ENCODE assay signal across 8 cellular contexts in genomic region chr17:61927211-61928100, GRCh38. TPM values are rescaled to one million over a fixed set of nuclear protein-coding genes. Genes with fewer than 3 reads are reported as not detected.
DNase-seq lines count a peak whose midpoint lies in the region; ATAC-seq and TF ChIP-seq lines count a peak whose summit lies in the region.

TSS of gene INTS2 (minus strand) at chr17:61927982. CDS start at chr17:61926644, 1,338 bp downstream.

- 1% methylated on average over 24 to 58 of the region's 58 CpGs for WGBS in endodermal cell (ENCODE audit: insufficient coverage in 1 of 2, insufficient read length in 1 of 2), 2 experiments
- 0% methylated on average over 33 to 44 of the region's 58 CpGs for WGBS in mesodermal cell (ENCODE audit: insufficient coverage in 2 of 2), 2 experiments

- peak; percentile 92 to 97 (median 96) for DNase-seq in CD8-positive, alpha-beta T cell
- DNase-seq in HUDEP-2 (lab: John Stamatoyannopoulos, UW; ENCODE audit: unreplicated experiment in 76 of 76) (peak in 75 of 76 experiments; percentile 63 to 95 (median 86)), NOMO-1 treated with dmso at 0.1 percent for 144 hours (lab: John Stamatoyannopoulos, UW; ENCODE audit: unreplicated experiment) (peak; percentile 92), endodermal cell (peak; percentile 99)
- DNase-seq in activated CD8-positive, alpha-beta memory T cell treated with anti-CD3 and anti-CD28 coated beads for 48 hours (ENCODE audit: low read depth in 2 of 3, low spot score in 2 of 3): peak; percentile 82 to 97 (median 85)
- peak; percentile 86 for DNase-seq in stimulated activated CD8-positive, alpha-beta memory T cell treated with anti-CD3 and anti-CD28 coated beads, Interleukin-15, amount 100 ng/mL, for 24 hours (ENCODE audit: low read depth)

- ATAC-seq in CD8-positive, alpha-beta T cell: peak; percentile 84
- peak; percentile 84 for ATAC-seq in GM21381 (IDR thresholded peaks at IDR 0.05; ENCODE audit: unreplicated experiment)

- peak within 1 kb of the TSS; percentile 80 for H3K4me3 ChIP-seq in CD8-positive, alpha-beta T cell (ENCODE audit: low read depth, low read length)
- H3K4me3 ChIP-seq in endodermal cell (ENCODE audit: low read length) (peak within 1 kb of the TSS; percentile 99), mesodermal cell (ENCODE audit: extremely low read depth, insufficient read depth, low read length, poor library complexity, severe bottlenecking) (peak within 1 kb of the TSS; percentile 84)

- no peaks in the 10 kb centered on the region for H3K27me3 ChIP-seq in CD8-positive, alpha-beta T cell (ENCODE audit: insufficient read depth, low read length)
- peaks cover 4% of the 10 kb centered on the region for H3K27me3 ChIP-seq in endodermal cell (ENCODE audit: control insufficient read depth, insufficient read depth, low read length, poor library complexity, severe bottlenecking)

- peak within 1 kb of the TSS; percentile 83 for H3K9ac ChIP-seq in endodermal cell (ENCODE audit: extremely low read depth, low read length, poor library complexity, severe bottlenecking)

- intact Hi-C loops in CD8-positive, alpha-beta T cell (cut with DNase I, micrococcal nuclease): loop anchor here (1.0 to 5.0 kb wide), 8 partner anchors 17 to 1535 kb away; partner anchors contain the start of genes BRIP1 (in 2 of the 2), BCAS3 (in 1 of the 2), MED13 (in 1 of the 2) and USP32 (in 1 of the 2)

- H3K4me1 Mint-ChIP-seq in CD8-positive, alpha-beta T cell (ENCODE audit: low read depth): peaks cover 22% of the 10 kb centered on the region
- peaks cover 10% of the 10 kb centered on the region for H3K4me1 Mint-ChIP-seq in endodermal cell

- peaks cover 14% of the 10 kb centered on the region for H3K4me1 ChIP-seq in CD8-positive, alpha-beta T cell (ENCODE audit: insufficient read depth, low read length)
- peaks cover 3% of the 10 kb centered on the region for H3K4me1 ChIP-seq in endodermal cell (ENCODE audit: control insufficient read depth, insufficient read depth, low read length)
- no peaks in the 10 kb centered on the region for H3K4me1 ChIP-seq in mesodermal cell (ENCODE audit: control insufficient read depth, insufficient read depth, low read length, poor library complexity, severe bottlenecking)

- H3K27ac Mint-ChIP-seq in CD8-positive, alpha-beta T cell: peak within 1 kb of the TSS; percentile 98
- H3K27ac Mint-ChIP-seq in endodermal cell: peak within 1 kb of the TSS; percentile 74

- H3K36me3 ChIP-seq in CD8-positive, alpha-beta T cell (ENCODE audit: insufficient read depth, low read length): no peaks in the 10 kb centered on the region
- H3K36me3 ChIP-seq in endodermal cell (ENCODE audit: control insufficient read depth, insufficient read depth, low read length) (peaks cover 17% of the 10 kb centered on the region), mesodermal cell (ENCODE audit: control insufficient read depth, insufficient read depth, low read length) (peaks cover 19% of the 10 kb centered on the region)

- no peak for TF ChIP-seq CTCF in CD8-positive, alpha-beta T cell (IDR thresholded peaks at IDR 0.05)
- TF ChIP-seq CTCF in endodermal cell (conservative IDR thresholded peaks at IDR 0.05): no peak

- H3K27me3 Mint-ChIP-seq in CD8-positive, alpha-beta T cell (ENCODE audit: low read depth): peaks cover 2% of the 10 kb centered on the region
- H3K27me3 Mint-ChIP-seq in endodermal cell (ENCODE audit: insufficient read depth): peaks cover 10% of the 10 kb centered on the region

- CTCF ChIA-PET in CD8-positive, alpha-beta T cell (lab: Charles Lee): no interaction called here

- peak within 1 kb of the TSS; percentile 90 for H3K4me3 Mint-ChIP-seq in CD8-positive, alpha-beta T cell
- H3K4me3 Mint-ChIP-seq in endodermal cell: peak within 1 kb of the TSS; percentile 91

- peaks cover 30% of the 10 kb centered on the region for H3K36me3 Mint-ChIP-seq in CD8-positive, alpha-beta T cell
- peaks cover 25% of the 10 kb centered on the region for H3K36me3 Mint-ChIP-seq in endodermal cell (ENCODE audit: low read depth)

- H3K27ac ChIP-seq in CD8-positive, alpha-beta T cell (ENCODE audit: low read depth, low read length): peak within 1 kb of the TSS; percentile 71
- H3K27ac ChIP-seq in endodermal cell (ENCODE audit: low read depth, low read length) (peak within 1 kb of the TSS; percentile 45), mesodermal cell (ENCODE audit: low read depth, low read length, severe bottlenecking) (peak within 1 kb of the TSS; percentile 77)

- no peaks in the 10 kb centered on the region for H3K9me3 Mint-ChIP-seq in CD8-positive, alpha-beta T cell
- no peaks in the 10 kb centered on the region for H3K9me3 Mint-ChIP-seq in endodermal cell

- POLR2A ChIA-PET in CD8-positive, alpha-beta T cell (lab: Charles Lee): no interaction called here

- H3K9me3 ChIP-seq in CD8-positive, alpha-beta T cell (ENCODE audit: low read length): no peaks in the 10 kb centered on the region
- H3K9me3 ChIP-seq in endodermal cell (ENCODE audit: control insufficient read depth, low read length): no peaks in the 10 kb centered on the region
- no peaks in the 10 kb centered on the region for H3K9me3 ChIP-seq in mesodermal cell (ENCODE audit: control insufficient read depth, low read length)

RNA-seq across cellular contexts. Expression of gene INTS2, which starts in this region (rescaled TPM):
- 1 to 10 TPM; 9.4 to 9.6 TPM for total RNA-seq in CD8-positive, alpha-beta T cell
- 10 to 100 TPM; 22.3 to 28.2 TPM for total RNA-seq in endodermal cell
- 17.6 TPM for polyA plus RNA-seq in endodermal cell (2013, experiment 1 of 2)
- 16.2 TPM for polyA plus RNA-seq in endodermal cell (2013, experiment 2 of 2)
- polyA plus RNA-seq in mesodermal cell (2013, experiment 1 of 2): 11.0 TPM
- polyA plus RNA-seq in mesodermal cell (2013, experiment 2 of 2): 11.0 TPM

Comparison
In these comparisons a context has a peak if more than half of its experiments do, and no peak if none do; other contexts are left out.
1. Peak in every context shown above with its lines: DNase-seq, ATAC-seq, H3K4me3 ChIP-seq and H3K27ac ChIP-seq.